Comparison of ENCODE assay signal across 10 cellular contexts in genomic region chr12:124740691-124741137, GRCh38.
DNase-seq lines count a peak whose midpoint lies in the region; ATAC-seq, FAIRE-seq and TF ChIP-seq lines count a peak whose summit lies in the region.
"Had no signal": no experiment of that assay in that cellular context is flagged by ENCODE, and none has a peak within 500 bp of the region (broad histone marks: within the 10 kb centered on the region; RNA-seq: fewer than 3 reads in every experiment).

No MANE protein-coding gene starts in this region.

- peaks cover 11% of the 10 kb centered on the region for H3K9me3 Mint-ChIP-seq in astrocyte (ENCODE audit: unreplicated experiment)
- H3K9me3 Mint-ChIP-seq: T-cell had no signal

- H3K9ac ChIP-seq in astrocyte (ENCODE audit: low read length): peak overlapping the region; percentile 26

- DNase-seq in Right ventricle myocardium superior (no peak), right atrium auricular region (ENCODE audit: low spot score) (no peak), astrocyte (ENCODE audit: low read depth) (peak; percentile 64), left kidney (ENCODE audit: low read depth, low spot score) (peak; percentile 69), upper lobe of left lung (peak in 1 of 2 donors; percentile 43), KG1 (lab: John Stamatoyannopoulos, UW) (no peak), ascending aorta (ENCODE audit: low spot score in 2 of 2) (no peak)
- DNase-seq: T-cell had no signal

- no peaks in the 10 kb centered on the region for H3K36me3 ChIP-seq in right atrium auricular region
- H3K36me3 ChIP-seq in astrocyte (ENCODE audit: insufficient read depth, low read length): no peaks in the 10 kb centered on the region
- H3K36me3 ChIP-seq in upper lobe of left lung: no peaks in the 10 kb centered on the region
- no peaks in the 10 kb centered on the region for H3K36me3 ChIP-seq in ascending aorta

- H3K4me3 Mint-ChIP-seq in astrocyte (ENCODE audit: unreplicated experiment): no peak overlapping the region
- H3K4me3 Mint-ChIP-seq: T-cell had no signal

- peak in 1 of 4 donors; percentile 32 for TF ChIP-seq POLR2A in upper lobe of left lung (IDR thresholded peaks at IDR 0.05)

- intact Hi-C loops in Right ventricle myocardium superior (cut with DNase I): no loop called here
- intact Hi-C loops in ascending aorta (cut with DNase I): no loop called here

- no peak for FAIRE-seq in astrocyte (lab: Jason Lieb, UNC)
- FAIRE-seq: D721Med had no signal

- peak; percentile 3 for ATAC-seq in Right ventricle myocardium superior (ENCODE audit: poor library complexity)
- no peak for ATAC-seq in upper lobe of left lung (ENCODE audit: low FRiP score in 2 of 2)
- no peak for ATAC-seq in GM18511 (IDR thresholded peaks at IDR 0.05; ENCODE audit: unreplicated experiment)
- ATAC-seq: T-cell had no signal

- H3K9me3 ChIP-seq in right atrium auricular region (no peaks in the 10 kb centered on the region), astrocyte (ENCODE audit: insufficient read depth, low read depth, low read length) (peaks cover 6% of the 10 kb centered on the region), upper lobe of left lung (no peaks in the 10 kb centered on the region), ascending aorta (no peaks in the 10 kb centered on the region)

- H3K36me3 Mint-ChIP-seq in astrocyte (ENCODE audit: low read depth, unreplicated experiment): peaks cover 3% of the 10 kb centered on the region
- H3K36me3 Mint-ChIP-seq: T-cell had no signal

- H3K4me1 Mint-ChIP-seq in astrocyte (ENCODE audit: low read depth, unreplicated experiment): peaks cover 27% of the 10 kb centered on the region

- H3K4me1 ChIP-seq in right atrium auricular region (peaks cover 0 to 15% of the 10 kb centered on the region in 2 donors), astrocyte (ENCODE audit: insufficient read depth, low read length) (peaks cover 55% of the 10 kb centered on the region), upper lobe of left lung (peaks cover 13 to 33% (median 28%) of the 10 kb centered on the region in 4 donors), ascending aorta (peaks cover 2 to 3% of the 10 kb centered on the region in 2 donors)

- no peak for TF ChIP-seq EP300 in upper lobe of left lung (IDR thresholded peaks at IDR 0.05)

- peak overlapping the region in 1 of 2 donors; percentile 34 for H3K27ac ChIP-seq in right atrium auricular region
- peak overlapping the region; percentile 32 for H3K27ac ChIP-seq in astrocyte (ENCODE audit: low read depth, low read length)
- peak overlapping the region; percentile 4 to 70 (median 38) for H3K27ac ChIP-seq in upper lobe of left lung
- H3K27ac ChIP-seq in ascending aorta: no peak overlapping the region

- no peaks in the 10 kb centered on the region for H3K79me2 ChIP-seq in astrocyte (ENCODE audit: insufficient read depth, low read length)

- peak overlapping the region; percentile 53 for H3K27ac Mint-ChIP-seq in astrocyte (ENCODE audit: unreplicated experiment)
- H3K27ac Mint-ChIP-seq: T-cell had no signal

- WGBS in upper lobe of left lung, 2 donors: 26 to 43% methylated on average over 5 to 11 of the region's 11 CpGs

- H3K27me3 Mint-ChIP-seq in astrocyte (ENCODE audit: low read depth, unreplicated experiment): no peaks in the 10 kb centered on the region

- no peak overlapping the region for H2AFZ ChIP-seq in astrocyte (ENCODE audit: low read depth, low read length)

- H3K4me3 ChIP-seq in right atrium auricular region (no peak overlapping the region), astrocyte (ENCODE audit: insufficient read depth, low read depth, low read length) (no peak overlapping the region), upper lobe of left lung (no peak overlapping the region), ascending aorta (no peak overlapping the region)

- H3K27me3 ChIP-seq in right atrium auricular region (no peaks in the 10 kb centered on the region), astrocyte (ENCODE audit: insufficient read depth, low read length) (no peaks in the 10 kb centered on the region), upper lobe of left lung (no peaks in the 10 kb centered on the region), ascending aorta (no peaks in the 10 kb centered on the region)

- H3K4me2 ChIP-seq in astrocyte (ENCODE audit: low read length): peak overlapping the region; percentile 57

- H4K20me1 ChIP-seq in astrocyte (ENCODE audit: insufficient read depth, low read length): no peaks in the 10 kb centered on the region

- TF ChIP-seq CTCF in right atrium auricular region (IDR thresholded peaks at IDR 0.05) (peak in 1 of 2 donors; percentile 12), astrocyte (IDR thresholded peaks at IDR 0.05; ENCODE audit: insufficient read depth, low read depth, low read length) (no peak), upper lobe of left lung (IDR thresholded peaks at IDR 0.05) (no peak), ascending aorta (IDR thresholded peaks at IDR 0.05) (no peak)

Comparison
In these comparisons a context has a peak if more than half of its experiments do, and no peak if none do; other contexts are left out.
1. DNase-seq: peak in astrocyte (single experiment) and left kidney (single experiment); none in Right ventricle myocardium superior (single experiment), right atrium auricular region (single experiment), KG1 (single experiment) and ascending aorta (0 of 2).
2. H3K27ac ChIP-seq: peak in astrocyte (single experiment) and upper lobe of left lung (4 of 4); none in ascending aorta (0 of 2).